In the genomic region with DNA sequence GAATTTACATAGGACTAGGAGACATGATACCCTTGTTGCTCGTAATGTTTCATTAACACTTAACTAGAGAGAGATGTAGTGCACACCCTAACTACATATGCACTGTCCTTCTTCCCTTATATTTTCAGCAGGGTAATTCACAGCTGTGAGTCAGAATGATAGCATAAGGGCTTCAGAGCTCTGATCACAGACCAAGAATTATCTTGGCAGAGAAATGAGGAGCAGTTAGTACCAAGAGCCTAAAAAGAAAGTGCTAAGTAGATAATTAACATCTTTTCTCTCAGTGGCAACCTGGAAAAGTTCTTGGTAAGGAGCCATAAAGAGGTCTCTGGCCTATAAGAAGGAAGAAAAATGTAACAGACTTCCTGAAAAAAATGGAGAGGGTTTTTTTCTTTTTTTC, we compare ENCODE assay signal across 23 cellular contexts. TPM values are rescaled to one million over a fixed set of nuclear protein-coding genes. Genes with fewer than 3 reads are reported as not detected.
A peak's percentile ranks its signal among the peaks of the same experiment; 100 is the strongest.
DNase-seq lines count a peak whose midpoint lies in the region; ATAC-seq, FAIRE-seq and TF ChIP-seq lines count a peak whose summit lies in the region.
"Had no signal": no experiment of that assay in that cellular context is flagged by ENCODE, and none has a peak within 500 bp of the region (broad histone marks: within the 10 kb centered on the region; RNA-seq: fewer than 3 reads in every experiment).

No MANE protein-coding gene starts in this region.

- H3K4me3 Mint-ChIP-seq in astrocyte (ENCODE audit: unreplicated experiment) (no peak overlapping the region), T-cell (no peak overlapping the region)
- H3K4me3 Mint-ChIP-seq: activated CD4-positive, alpha-beta memory T cell treated with anti-CD3 and anti-CD28 coated beads, Interleukin-2, amount 10 ng/mL, durations not matched to agents 7 days and 5 days; activated naive CD8-positive, alpha-beta T cell; stimulated activated naive CD8-positive, alpha-beta T cell treated with anti-CD3 and anti-CD28 coated beads, Interleukin-15, amount 100 ng/mL, for 72 hours had no signal

- peaks cover 6% of the 10 kb centered on the region for H3K4me1 Mint-ChIP-seq in astrocyte (ENCODE audit: low read depth, unreplicated experiment)
- H3K4me1 Mint-ChIP-seq in T-cell, result no peaks in the 10 kb centered on the region
- H3K4me1 Mint-ChIP-seq: activated CD4-positive, alpha-beta memory T cell treated with anti-CD3 and anti-CD28 coated beads, Interleukin-2, amount 10 ng/mL, durations not matched to agents 7 days and 5 days; stimulated activated naive CD8-positive, alpha-beta T cell treated with anti-CD3 and anti-CD28 coated beads, Interleukin-15, amount 100 ng/mL, for 72 hours had no signal

- no peak for FAIRE-seq in astrocyte (lab: Jason Lieb, UNC)
- FAIRE-seq: G401.6, GM12878, urothelium cell line had no signal

- CTCF ChIA-PET in T-cell (lab: Charles Lee), result no interaction called here

- ATAC-seq in Right ventricle myocardium inferior, result no peak
- ATAC-seq in right cardiac atrium, result peak; percentile 49 to 60
- ATAC-seq in HG03280 (IDR thresholded peaks at IDR 0.05; ENCODE audit: unreplicated experiment), result no peak
- no peak for ATAC-seq in T-cell (replicated peaks in 1 of 4)
- ATAC-seq: GM12878; mucosa of descending colon; right lobe of liver; stimulated activated naive CD8-positive, alpha-beta T cell treated with anti-CD3 and anti-CD28 coated beads, Interleukin-15, amount 100 ng/mL, for 72 hours had no signal

- TF ChIP-seq CTCF in left ventricle myocardium inferior (IDR thresholded peaks at IDR 0.05; ENCODE audit: borderline replicate concordance) (no peak), astrocyte (IDR thresholded peaks at IDR 0.05; ENCODE audit: insufficient read depth, low read depth, low read length) (no peak)

- no peaks in the 10 kb centered on the region for H3K36me3 Mint-ChIP-seq in astrocyte (ENCODE audit: low read depth, unreplicated experiment)
- no peaks in the 10 kb centered on the region for H3K36me3 Mint-ChIP-seq in T-cell
- H3K36me3 Mint-ChIP-seq: activated naive CD8-positive, alpha-beta T cell had no signal

- WGBS in right cardiac atrium, result 34% methylated on average over 1 of the region's 1 CpG

- no peak overlapping the region for H3K4me2 ChIP-seq in astrocyte (ENCODE audit: low read length)

- intact Hi-C loops in left ventricle myocardium inferior (cut with micrococcal nuclease) (no loop called here), Right ventricle myocardium inferior (cut with DNase I) (no loop called here), right cardiac atrium (cut with DNase I) (no loop called here)

- no peak overlapping the region for H3K9ac ChIP-seq in astrocyte (ENCODE audit: low read length)

- DNase-seq in left ventricle myocardium inferior, result no peak
- DNase-seq in Right ventricle myocardium inferior (ENCODE audit: missing footprints), result no peak
- peak; percentile 3 for DNase-seq in astrocyte (ENCODE audit: low read depth)
- DNase-seq in right cardiac atrium, result no peak
- DNase-seq in T-cell, result no peak
- DNase-seq in stimulated activated CD4-positive, alpha-beta T cell treated with anti-CD3 and anti-CD28 coated beads, Interleukin-4, amount 100 ng/mL, for 1 hour, result no peak
- no peak for DNase-seq in COR-L47 (lab: John Stamatoyannopoulos, UW)
- DNase-seq: activated CD4-positive, alpha-beta memory T cell treated with anti-CD3 and anti-CD28 coated beads, Interleukin-2, amount 10 ng/mL, durations not matched to agents 7 days and 5 days; activated T-cell treated with anti-CD3 and anti-CD28 coated beads, Interleukin-2, amount 50 U/mL, for 48 hours; effector memory CD4-positive, alpha-beta T cell; hypothalamus; KG1; mucosa of descending colon; right lobe of liver; stimulated activated naive CD8-positive, alpha-beta T cell treated with anti-CD3 and anti-CD28 coated beads, Interleukin-15, amount 100 ng/mL, for 72 hours; T-helper 1 cell had no signal

- H4K20me1 ChIP-seq in astrocyte (ENCODE audit: insufficient read depth, low read length), result no peaks in the 10 kb centered on the region

- no peaks in the 10 kb centered on the region for H3K27me3 ChIP-seq in left ventricle myocardium inferior (ENCODE audit: low read depth)
- H3K27me3 ChIP-seq in astrocyte (ENCODE audit: insufficient read depth, low read length), result no peaks in the 10 kb centered on the region
- no peaks in the 10 kb centered on the region for H3K27me3 ChIP-seq in right cardiac atrium (ENCODE audit: control insufficient read depth, insufficient read depth)
- H3K27me3 ChIP-seq: cardiac muscle cell, neutrophil, right lobe of liver had no signal

- no peaks in the 10 kb centered on the region for H3K36me3 ChIP-seq in left ventricle myocardium inferior
- H3K36me3 ChIP-seq in astrocyte (ENCODE audit: insufficient read depth, low read length), result no peaks in the 10 kb centered on the region
- H3K36me3 ChIP-seq: cardiac muscle cell, neutrophil, right lobe of liver had no signal

- no peaks in the 10 kb centered on the region for H3K79me2 ChIP-seq in astrocyte (ENCODE audit: insufficient read depth, low read length)

- no peak overlapping the region for H3K4me3 ChIP-seq in left ventricle myocardium inferior
- no peak overlapping the region for H3K4me3 ChIP-seq in astrocyte (ENCODE audit: insufficient read depth, low read depth, low read length)
- no peak overlapping the region for H3K4me3 ChIP-seq in right cardiac atrium (ENCODE audit: low read length)
- H3K4me3 ChIP-seq: cardiac muscle cell, GM12878, mucosa of descending colon, right lobe of liver had no signal

- peaks cover 11% of the 10 kb centered on the region for H3K4me1 ChIP-seq in left ventricle myocardium inferior
- no peaks in the 10 kb centered on the region for H3K4me1 ChIP-seq in astrocyte (ENCODE audit: insufficient read depth, low read length)
- H3K4me1 ChIP-seq in right cardiac atrium (ENCODE audit: control insufficient read depth, insufficient read depth, low read length), result no peaks in the 10 kb centered on the region
- H3K4me1 ChIP-seq: right lobe of liver had no signal

- POLR2A ChIA-PET in T-cell (lab: Charles Lee), result no interaction called here

- no peaks in the 10 kb centered on the region for H3K9me3 Mint-ChIP-seq in astrocyte (ENCODE audit: unreplicated experiment)
- peaks cover 0 to 3% (median 3%) of the 10 kb centered on the region in 3 donors for H3K9me3 Mint-ChIP-seq in T-cell
- H3K9me3 Mint-ChIP-seq: activated CD4-positive, alpha-beta memory T cell treated with anti-CD3 and anti-CD28 coated beads, Interleukin-2, amount 10 ng/mL, durations not matched to agents 7 days and 5 days; stimulated activated naive CD8-positive, alpha-beta T cell treated with anti-CD3 and anti-CD28 coated beads, Interleukin-15, amount 100 ng/mL, for 72 hours had no signal

- H3K27ac Mint-ChIP-seq in astrocyte (ENCODE audit: unreplicated experiment), result no peak overlapping the region
- no peak overlapping the region for H3K27ac Mint-ChIP-seq in T-cell
- H3K27ac Mint-ChIP-seq: activated CD4-positive, alpha-beta memory T cell treated with anti-CD3 and anti-CD28 coated beads, Interleukin-2, amount 10 ng/mL, durations not matched to agents 7 days and 5 days; activated naive CD8-positive, alpha-beta T cell; stimulated activated naive CD8-positive, alpha-beta T cell treated with anti-CD3 and anti-CD28 coated beads, Interleukin-15, amount 100 ng/mL, for 72 hours had no signal

- H3K27me3 Mint-ChIP-seq in astrocyte (ENCODE audit: low read depth, unreplicated experiment) (no peaks in the 10 kb centered on the region), T-cell (no peaks in the 10 kb centered on the region)
- H3K27me3 Mint-ChIP-seq: activated CD4-positive, alpha-beta memory T cell treated with anti-CD3 and anti-CD28 coated beads, Interleukin-2, amount 10 ng/mL, durations not matched to agents 7 days and 5 days; activated naive CD8-positive, alpha-beta T cell; stimulated activated naive CD8-positive, alpha-beta T cell treated with anti-CD3 and anti-CD28 coated beads, Interleukin-15, amount 100 ng/mL, for 72 hours had no signal

- H3K27ac ChIP-seq in left ventricle myocardium inferior (replicated peaks) (peak overlapping the region; percentile 12), astrocyte (ENCODE audit: low read depth, low read length) (no peak overlapping the region), right cardiac atrium (ENCODE audit: low read length) (no peak overlapping the region)
- H3K27ac ChIP-seq: cardiac muscle cell, neutrophil, right lobe of liver had no signal

- H3K9me3 ChIP-seq in left ventricle myocardium inferior (replicated peaks) (no peaks in the 10 kb centered on the region), astrocyte (ENCODE audit: insufficient read depth, low read depth, low read length) (no peaks in the 10 kb centered on the region), right cardiac atrium (ENCODE audit: control insufficient read depth, low read length) (no peaks in the 10 kb centered on the region)
- H3K9me3 ChIP-seq: mucosa of descending colon, neutrophil, right lobe of liver had no signal

- H2AFZ ChIP-seq in astrocyte (ENCODE audit: low read depth, low read length), result no peak overlapping the region

RNA-seq across cellular contexts. Expression of gene GRIK2, which starts 35.8 kb away (rescaled TPM):
- total RNA-seq in left ventricle myocardium inferior, result 11.3 TPM
- total RNA-seq in Right ventricle myocardium inferior, result 2.7 TPM
- 2.5 and 2.8 TPM in 2 replicates for total RNA-seq in astrocyte
- 10 to 100 TPM; 10.4 to 26.7 (median 16.2) TPM for total RNA-seq in right cardiac atrium
- polyA plus RNA-seq in right cardiac atrium, result 7.6 TPM
- total RNA-seq in T-cell, result under 1 TPM in 2 of 5 donors, not detected in 3; 0.15 to 0.19 TPM
- total RNA-seq: activated CD4-positive, alpha-beta memory T cell treated with anti-CD3 and anti-CD28 coated beads, Interleukin-2, amount 10 ng/mL, durations not matched to agents 7 days and 5 days; GM12878 had no signal
- polyA plus RNA-seq: GM12878 had no signal

Comparison
In these comparisons a context has a peak if more than half of its experiments do, and no peak if none do; other contexts are left out.
1. ATAC-seq: peak in right cardiac atrium (2 of 2); none in Right ventricle myocardium inferior (single experiment), HG03280 (single experiment) and T-cell (0 of 4).